Comparison of ENCODE assay signal across 8 cellular contexts in the genomic region with DNA sequence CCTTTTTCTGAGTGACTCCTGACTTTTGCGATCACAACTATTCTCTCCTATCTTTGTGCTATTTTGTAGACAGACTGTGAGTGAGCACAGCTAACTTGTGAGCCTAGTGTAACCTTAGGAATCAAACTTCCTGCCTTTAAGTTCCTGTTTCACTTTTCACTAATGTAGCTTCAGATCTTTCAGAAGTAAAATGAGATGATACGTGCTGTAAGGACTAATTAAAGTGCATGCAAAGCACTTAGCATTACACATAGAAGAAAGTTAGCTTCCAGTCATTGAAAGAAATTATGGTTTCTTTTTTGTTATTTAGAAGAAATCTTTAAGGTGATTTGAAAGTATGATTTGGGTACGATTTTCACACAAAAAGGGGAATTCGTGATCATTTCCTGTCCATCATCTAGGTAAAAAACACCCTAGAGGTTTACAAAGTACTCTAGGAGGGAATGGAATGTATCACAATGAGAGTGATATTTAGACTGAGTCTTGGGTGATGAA.
DNase-seq lines count a peak whose midpoint lies in the region; ATAC-seq and TF ChIP-seq lines count a peak whose summit lies in the region.

No MANE protein-coding gene starts in this region.

- DNase-seq in Right ventricle myocardium superior (no peak), right atrium auricular region (ENCODE audit: low spot score) (no peak), T-helper 17 cell (no peak), spleen (no peak), NCI-H510A treated with DMSO at 0.1 percent for 48 hours (lab: John Stamatoyannopoulos, UW) (no peak), DMS153 (lab: John Stamatoyannopoulos, UW) (no peak), mesothelial cell of epicardium (ENCODE audit: low spot score in 2 of 2, unreplicated experiment in 2 of 2) (no peak)

- H3K9me3 Mint-ChIP-seq in mesothelial cell of epicardium, result peaks cover 8% of the 10 kb centered on the region

- 18 to 32% (median 28%) methylated on average over 4 of the region's 4 CpGs for WGBS in spleen, 5 donors

- H3K27me3 ChIP-seq in right atrium auricular region (no peaks in the 10 kb centered on the region), spleen (replicated peaks in 1 of 7) (no peaks in the 10 kb centered on the region)

- ATAC-seq in Right ventricle myocardium superior (ENCODE audit: poor library complexity) (peak; percentile 51), HG03064 (IDR thresholded peaks at IDR 0.05; ENCODE audit: low read depth, unreplicated experiment) (peak; percentile 78), T-helper 17 cell (peak; percentile 78)

- peaks cover 18% of the 10 kb centered on the region for H3K4me1 Mint-ChIP-seq in T-helper 17 cell
- H3K4me1 Mint-ChIP-seq in mesothelial cell of epicardium, result peaks cover 10% of the 10 kb centered on the region

- H3K36me3 ChIP-seq in right atrium auricular region (no peaks in the 10 kb centered on the region), spleen (no peaks in the 10 kb centered on the region)

- peak overlapping the region; percentile 89 for H3K27ac Mint-ChIP-seq in T-helper 17 cell
- H3K27ac Mint-ChIP-seq in mesothelial cell of epicardium, result no peak overlapping the region

- H3K27me3 Mint-ChIP-seq in T-helper 17 cell (no peaks in the 10 kb centered on the region), mesothelial cell of epicardium (ENCODE audit: low read depth) (no peaks in the 10 kb centered on the region)

- intact Hi-C loops in Right ventricle myocardium superior (cut with DNase I) (no loop called here), spleen (cut with DNase I; ENCODE audit: low total_unique reads) (loop anchor here (10.0 kb wide), 1 partner anchor 124 kb away; a partner anchor contains a TSS)

- H3K9me3 ChIP-seq in right atrium auricular region (no peaks in the 10 kb centered on the region), T-helper 17 cell (ENCODE audit: control insufficient read depth, low read length, poor library complexity, severe bottlenecking) (no peaks in the 10 kb centered on the region), spleen (peaks cover 0 to 4% (median 0%) of the 10 kb centered on the region in 8 donors)

- peak overlapping the region in 1 of 2 donors; percentile 40 for H3K27ac ChIP-seq in right atrium auricular region
- peak overlapping the region; percentile 59 to 89 (median 84) for H3K27ac ChIP-seq in spleen

- H3K4me3 Mint-ChIP-seq in T-helper 17 cell (peak overlapping the region; percentile 83), mesothelial cell of epicardium (no peak overlapping the region)

- no peak for TF ChIP-seq POLR2A in spleen (IDR thresholded peaks at IDR 0.05)

- peaks cover 5% of the 10 kb centered on the region for H3K36me3 Mint-ChIP-seq in T-helper 17 cell (ENCODE audit: low read depth)
- no peaks in the 10 kb centered on the region for H3K36me3 Mint-ChIP-seq in mesothelial cell of epicardium

- TF ChIP-seq CTCF in right atrium auricular region (IDR thresholded peaks at IDR 0.05), result no peak
- no peak for TF ChIP-seq CTCF in spleen (IDR thresholded peaks at IDR 0.05 in 8 of 11, conservative IDR thresholded peaks at IDR 0.05 in 3 of 11)
- TF ChIP-seq CTCF in mesothelial cell of epicardium (IDR thresholded peaks at IDR 0.05; ENCODE audit: unreplicated experiment), result no peak

- H3K4me1 ChIP-seq in right atrium auricular region (no peaks in the 10 kb centered on the region), spleen (peaks cover 17 to 57% (median 41%) of the 10 kb centered on the region in 6 donors)

- H3K4me3 ChIP-seq in right atrium auricular region (no peak overlapping the region), spleen (peak overlapping the region in 5 of 8 donors; percentile 6 to 51 (median 15))

Comparison
In these comparisons a context has a peak if more than half of its experiments do, and no peak if none do; other contexts are left out.
1. H3K4me3 ChIP-seq: peak in spleen (5 of 8); none in right atrium auricular region (0 of 2).
2. Peak in every context shown above with its lines, with median percentiles within 50 percentile points of each other: ATAC-seq.